In the genomic region with DNA sequence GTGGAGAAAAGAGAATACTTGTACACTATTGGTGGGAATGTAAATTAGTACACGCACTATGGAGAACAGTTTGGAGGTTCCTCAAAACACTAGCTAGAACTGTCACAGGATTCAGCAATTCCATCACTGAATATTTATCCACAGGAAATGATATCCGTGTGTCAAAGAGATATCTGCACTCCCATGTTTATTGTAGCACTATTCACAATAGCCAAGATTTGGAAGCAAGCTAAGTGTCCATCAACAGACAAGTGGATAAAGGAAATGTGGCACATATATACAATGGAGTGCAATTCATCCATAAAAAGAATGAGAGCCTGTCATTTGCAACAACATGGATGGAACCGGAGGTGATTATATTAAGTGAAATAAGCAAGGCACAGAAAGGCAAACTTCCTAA, we compare ENCODE assay signal across 33 cellular contexts.
"Had no signal": no experiment of that assay in that cellular context is flagged by ENCODE, and none has a peak within 500 bp of the region (broad histone marks: within the 10 kb centered on the region; RNA-seq: fewer than 3 reads in every experiment).

No MANE protein-coding gene starts in this region.

- H3K36me3 ChIP-seq: MG63 had no signal

- H3K27ac ChIP-seq: KMS-11 had no signal

- H3K4me3 ChIP-seq: MG63 had no signal

- H3K9ac ChIP-seq: KMS-11 had no signal

- DNase-seq: Karpas-422, Kasumi-1, MG63, MM.1S, MV-4-11, NCI-H1048, NCI-H1092, NCI-H1092 treated with DMSO at 0.1 percent for 48 hours, NCI-H1105, NCI-H1105 treated with DMSO at 0.1 percent for 48 hours, NCI-H1417, NCI-H1417 treated with DMSO at 0.1 percent for 48 hours, NCI-H1436, NCI-H1436 treated with DMSO at 0.1 percent for 48 hours, NCI-H146, NCI-H1694, NCI-H1694 treated with DMSO at 0.1 percent for 48 hours, NCI-H187, NCI-H187 treated with DMSO at 0.1 percent for 48 hours, NCI-H1930, NCI-H2029, NCI-H2029 treated with DMSO at 0.1 percent for 48 hours, NCI-H2081, NCI-H2081 treated with DMSO at 0.1 percent for 48 hours, NCI-H2107, NCI-H2171, NCI-H2171 treated with DMSO at 0.1 percent for 48 hours, NCI-H2227 treated with DMSO at 0.1 percent for 48 hours, NCI-H345, NCI-H446, NCI-H446 treated with DMSO at 0.1 percent for 48 hours, NCI-H510A had no signal

- H3K4me2 ChIP-seq: KMS-11 had no signal

- H3K27me3 ChIP-seq: MG63 had no signal
